ENCODE assay signal across 1 cellular context in the genomic region with DNA sequence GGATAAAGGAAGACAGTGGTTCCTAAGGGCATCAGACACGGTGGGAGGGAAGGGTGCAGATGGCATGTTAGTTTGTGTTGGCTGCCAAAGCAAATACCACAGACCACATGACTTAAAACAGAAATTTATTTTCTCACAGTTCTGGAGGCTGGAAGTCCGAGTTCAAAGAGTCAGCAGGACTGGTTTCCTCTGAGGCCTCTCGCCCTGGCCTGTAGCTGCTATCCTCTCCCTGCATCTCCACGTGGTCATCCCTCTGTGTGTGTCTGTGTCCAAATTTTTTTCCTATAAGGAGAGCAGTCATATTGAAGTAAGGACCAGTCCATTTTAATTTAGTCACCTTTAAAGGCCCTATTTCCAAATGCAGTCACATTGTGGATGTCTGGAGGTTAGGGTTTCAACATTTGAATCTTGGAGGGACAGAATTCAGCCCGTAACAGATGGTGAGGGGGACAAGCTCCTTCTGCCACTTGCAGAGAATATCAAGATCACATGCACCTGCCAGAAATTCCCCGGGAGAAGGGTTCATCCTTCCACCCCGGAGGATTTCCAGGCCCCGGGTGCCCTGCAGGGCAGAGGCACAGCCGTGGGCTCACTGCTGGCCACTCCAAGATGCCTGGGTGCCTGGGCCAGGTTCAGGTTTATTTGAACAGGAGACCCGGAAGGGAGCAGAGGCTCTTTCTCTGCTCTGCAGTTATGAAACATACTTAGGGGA.
TF ChIP-seq lines count a peak whose summit lies in the region.

No MANE protein-coding gene starts in this region.

TF ChIP-seq in HepG2, 621 proteins besides CTCF, POLR2A, EP300 and RAD21 (continued from another document and continues in another):
- TF ChIP-seq, protein P1, sequence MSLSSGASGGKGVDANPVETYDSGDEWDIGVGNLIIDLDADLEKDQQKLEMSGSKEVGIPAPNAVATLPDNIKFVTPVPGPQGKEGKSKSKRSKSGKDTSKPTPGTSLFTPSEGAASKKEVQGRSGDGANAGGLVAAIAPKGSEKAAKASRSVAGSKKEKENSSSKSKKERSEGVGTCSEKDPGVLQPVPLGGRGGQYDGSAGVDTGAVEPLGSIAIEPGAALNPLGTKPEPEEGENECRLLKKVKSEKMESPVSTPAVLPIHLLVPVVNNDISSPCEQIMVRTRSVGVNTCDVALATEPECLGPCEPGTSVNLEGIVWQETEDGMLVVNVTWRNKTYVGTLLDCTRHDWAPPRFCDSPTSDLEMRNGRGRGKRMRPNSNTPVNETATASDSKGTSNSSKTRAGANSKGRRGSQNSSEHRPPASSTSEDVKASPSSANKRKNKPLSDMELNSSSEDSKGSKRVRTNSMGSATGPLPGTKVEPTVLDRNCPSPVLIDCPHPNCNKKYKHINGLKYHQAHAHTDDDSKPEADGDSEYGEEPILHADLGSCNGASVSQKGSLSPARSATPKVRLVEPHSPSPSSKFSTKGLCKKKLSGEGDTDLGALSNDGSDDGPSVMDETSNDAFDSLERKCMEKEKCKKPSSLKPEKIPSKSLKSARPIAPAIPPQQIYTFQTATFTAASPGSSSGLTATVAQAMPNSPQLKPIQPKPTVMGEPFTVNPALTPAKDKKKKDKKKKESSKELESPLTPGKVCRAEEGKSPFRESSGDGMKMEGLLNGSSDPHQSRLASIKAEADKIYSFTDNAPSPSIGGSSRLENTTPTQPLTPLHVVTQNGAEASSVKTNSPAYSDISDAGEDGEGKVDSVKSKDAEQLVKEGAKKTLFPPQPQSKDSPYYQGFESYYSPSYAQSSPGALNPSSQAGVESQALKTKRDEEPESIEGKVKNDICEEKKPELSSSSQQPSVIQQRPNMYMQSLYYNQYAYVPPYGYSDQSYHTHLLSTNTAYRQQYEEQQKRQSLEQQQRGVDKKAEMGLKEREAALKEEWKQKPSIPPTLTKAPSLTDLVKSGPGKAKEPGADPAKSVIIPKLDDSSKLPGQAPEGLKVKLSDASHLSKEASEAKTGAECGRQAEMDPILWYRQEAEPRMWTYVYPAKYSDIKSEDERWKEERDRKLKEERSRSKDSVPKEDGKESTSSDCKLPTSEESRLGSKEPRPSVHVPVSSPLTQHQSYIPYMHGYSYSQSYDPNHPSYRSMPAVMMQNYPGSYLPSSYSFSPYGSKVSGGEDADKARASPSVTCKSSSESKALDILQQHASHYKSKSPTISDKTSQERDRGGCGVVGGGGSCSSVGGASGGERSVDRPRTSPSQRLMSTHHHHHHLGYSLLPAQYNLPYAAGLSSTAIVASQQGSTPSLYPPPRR (CRISPR knock-in tag; IDR thresholded peaks at IDR 0.05; ENCODE audit: borderline replicate concordance) = no peak
- TF ChIP-seq, protein P2, sequence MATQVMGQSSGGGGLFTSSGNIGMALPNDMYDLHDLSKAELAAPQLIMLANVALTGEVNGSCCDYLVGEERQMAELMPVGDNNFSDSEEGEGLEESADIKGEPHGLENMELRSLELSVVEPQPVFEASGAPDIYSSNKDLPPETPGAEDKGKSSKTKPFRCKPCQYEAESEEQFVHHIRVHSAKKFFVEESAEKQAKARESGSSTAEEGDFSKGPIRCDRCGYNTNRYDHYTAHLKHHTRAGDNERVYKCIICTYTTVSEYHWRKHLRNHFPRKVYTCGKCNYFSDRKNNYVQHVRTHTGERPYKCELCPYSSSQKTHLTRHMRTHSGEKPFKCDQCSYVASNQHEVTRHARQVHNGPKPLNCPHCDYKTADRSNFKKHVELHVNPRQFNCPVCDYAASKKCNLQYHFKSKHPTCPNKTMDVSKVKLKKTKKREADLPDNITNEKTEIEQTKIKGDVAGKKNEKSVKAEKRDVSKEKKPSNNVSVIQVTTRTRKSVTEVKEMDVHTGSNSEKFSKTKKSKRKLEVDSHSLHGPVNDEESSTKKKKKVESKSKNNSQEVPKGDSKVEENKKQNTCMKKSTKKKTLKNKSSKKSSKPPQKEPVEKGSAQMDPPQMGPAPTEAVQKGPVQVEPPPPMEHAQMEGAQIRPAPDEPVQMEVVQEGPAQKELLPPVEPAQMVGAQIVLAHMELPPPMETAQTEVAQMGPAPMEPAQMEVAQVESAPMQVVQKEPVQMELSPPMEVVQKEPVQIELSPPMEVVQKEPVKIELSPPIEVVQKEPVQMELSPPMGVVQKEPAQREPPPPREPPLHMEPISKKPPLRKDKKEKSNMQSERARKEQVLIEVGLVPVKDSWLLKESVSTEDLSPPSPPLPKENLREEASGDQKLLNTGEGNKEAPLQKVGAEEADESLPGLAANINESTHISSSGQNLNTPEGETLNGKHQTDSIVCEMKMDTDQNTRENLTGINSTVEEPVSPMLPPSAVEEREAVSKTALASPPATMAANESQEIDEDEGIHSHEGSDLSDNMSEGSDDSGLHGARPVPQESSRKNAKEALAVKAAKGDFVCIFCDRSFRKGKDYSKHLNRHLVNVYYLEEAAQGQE (IDR thresholded peaks at IDR 0.05; ENCODE audit: borderline replicate concordance in 1 of 2, low read depth in 1 of 2, low read length in 2 of 2) = no peak
- no peak for TF ChIP-seq ZNF180 (CRISPR knock-in tag; IDR thresholded peaks at IDR 0.05; ENCODE audit: borderline replicate concordance, low read depth)
- no peak for TF ChIP-seq ZNF607 (CRISPR knock-in tag; IDR thresholded peaks at IDR 0.05; ENCODE audit: borderline replicate concordance)
- TF ChIP-seq, protein P3, sequence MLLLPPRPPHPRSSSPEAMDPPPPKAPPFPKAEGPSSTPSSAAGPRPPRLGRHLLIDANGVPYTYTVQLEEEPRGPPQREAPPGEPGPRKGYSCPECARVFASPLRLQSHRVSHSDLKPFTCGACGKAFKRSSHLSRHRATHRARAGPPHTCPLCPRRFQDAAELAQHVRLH (CRISPR knock-in tag; IDR thresholded peaks at IDR 0.05; ENCODE audit: borderline replicate concordance, low read depth) = no peak
- TF ChIP-seq ZFX (CRISPR knock-in tag; IDR thresholded peaks at IDR 0.05; ENCODE audit: low read depth) = peak; percentile 57
- TF ChIP-seq PAF1 (CRISPR knock-in tag; IDR thresholded peaks at IDR 0.05) = no peak
- TF ChIP-seq ZNF782 (CRISPR knock-in tag; IDR thresholded peaks at IDR 0.05; ENCODE audit: borderline replicate concordance) = no peak
- peak; percentile 24; the same call in 1 of the 2 replicates for TF ChIP-seq FOXA3 (CRISPR knock-in tag; IDR thresholded peaks at IDR 0.05)
- TF ChIP-seq, protein P4, sequence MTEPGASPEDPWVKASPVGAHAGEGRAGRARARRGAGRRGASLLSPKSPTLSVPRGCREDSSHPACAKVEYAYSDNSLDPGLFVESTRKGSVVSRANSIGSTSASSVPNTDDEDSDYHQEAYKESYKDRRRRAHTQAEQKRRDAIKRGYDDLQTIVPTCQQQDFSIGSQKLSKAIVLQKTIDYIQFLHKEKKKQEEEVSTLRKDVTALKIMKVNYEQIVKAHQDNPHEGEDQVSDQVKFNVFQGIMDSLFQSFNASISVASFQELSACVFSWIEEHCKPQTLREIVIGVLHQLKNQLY (CRISPR knock-in tag; IDR thresholded peaks at IDR 0.05) = no peak
- TF ChIP-seq ZNF12 (CRISPR knock-in tag; IDR thresholded peaks at IDR 0.05) = 0 out of 2 replicates have a peak, but pooled peaks have one; percentile 13
- TF ChIP-seq GLI4 (CRISPR knock-in tag; IDR thresholded peaks at IDR 0.05; ENCODE audit: borderline replicate concordance) = no peak
- TF ChIP-seq JARID2 (CRISPR knock-in tag; IDR thresholded peaks at IDR 0.05; ENCODE audit: insufficient replicate concordance) = no peak
- no peak for TF ChIP-seq PCBP2 (optimal IDR thresholded peaks at IDR 0.05; ENCODE audit: low read depth, low read length, poor library complexity, severe bottlenecking)
- TF ChIP-seq, protein P5, sequence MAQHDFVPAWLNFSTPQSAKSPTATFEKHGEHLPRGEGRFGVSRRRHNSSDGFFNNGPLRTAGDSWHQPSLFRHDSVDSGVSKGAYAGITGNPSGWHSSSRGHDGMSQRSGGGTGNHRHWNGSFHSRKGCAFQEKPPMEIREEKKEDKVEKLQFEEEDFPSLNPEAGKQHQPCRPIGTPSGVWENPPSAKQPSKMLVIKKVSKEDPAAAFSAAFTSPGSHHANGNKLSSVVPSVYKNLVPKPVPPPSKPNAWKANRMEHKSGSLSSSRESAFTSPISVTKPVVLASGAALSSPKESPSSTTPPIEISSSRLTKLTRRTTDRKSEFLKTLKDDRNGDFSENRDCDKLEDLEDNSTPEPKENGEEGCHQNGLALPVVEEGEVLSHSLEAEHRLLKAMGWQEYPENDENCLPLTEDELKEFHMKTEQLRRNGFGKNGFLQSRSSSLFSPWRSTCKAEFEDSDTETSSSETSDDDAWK (CRISPR knock-in tag; IDR thresholded peaks at IDR 0.05) = no peak
- TF ChIP-seq SP1 (IDR thresholded peaks at IDR 0.05) = no peak
- no peak; the same call in 1 of the 2 replicates for TF ChIP-seq SP1 (CRISPR knock-in tag; IDR thresholded peaks at IDR 0.05)
- TF ChIP-seq TSC22D2 (CRISPR knock-in tag; IDR thresholded peaks at IDR 0.05; ENCODE audit: borderline replicate concordance) = 0 out of 2 replicates have a peak, but pooled peaks have one; percentile 43
- no peak for TF ChIP-seq ZNF616 (CRISPR knock-in tag; IDR thresholded peaks at IDR 0.05; ENCODE audit: low read depth)
- no peak for TF ChIP-seq REL (CRISPR knock-in tag; conservative IDR thresholded peaks at IDR 0.05)
- TF ChIP-seq, protein P6, sequence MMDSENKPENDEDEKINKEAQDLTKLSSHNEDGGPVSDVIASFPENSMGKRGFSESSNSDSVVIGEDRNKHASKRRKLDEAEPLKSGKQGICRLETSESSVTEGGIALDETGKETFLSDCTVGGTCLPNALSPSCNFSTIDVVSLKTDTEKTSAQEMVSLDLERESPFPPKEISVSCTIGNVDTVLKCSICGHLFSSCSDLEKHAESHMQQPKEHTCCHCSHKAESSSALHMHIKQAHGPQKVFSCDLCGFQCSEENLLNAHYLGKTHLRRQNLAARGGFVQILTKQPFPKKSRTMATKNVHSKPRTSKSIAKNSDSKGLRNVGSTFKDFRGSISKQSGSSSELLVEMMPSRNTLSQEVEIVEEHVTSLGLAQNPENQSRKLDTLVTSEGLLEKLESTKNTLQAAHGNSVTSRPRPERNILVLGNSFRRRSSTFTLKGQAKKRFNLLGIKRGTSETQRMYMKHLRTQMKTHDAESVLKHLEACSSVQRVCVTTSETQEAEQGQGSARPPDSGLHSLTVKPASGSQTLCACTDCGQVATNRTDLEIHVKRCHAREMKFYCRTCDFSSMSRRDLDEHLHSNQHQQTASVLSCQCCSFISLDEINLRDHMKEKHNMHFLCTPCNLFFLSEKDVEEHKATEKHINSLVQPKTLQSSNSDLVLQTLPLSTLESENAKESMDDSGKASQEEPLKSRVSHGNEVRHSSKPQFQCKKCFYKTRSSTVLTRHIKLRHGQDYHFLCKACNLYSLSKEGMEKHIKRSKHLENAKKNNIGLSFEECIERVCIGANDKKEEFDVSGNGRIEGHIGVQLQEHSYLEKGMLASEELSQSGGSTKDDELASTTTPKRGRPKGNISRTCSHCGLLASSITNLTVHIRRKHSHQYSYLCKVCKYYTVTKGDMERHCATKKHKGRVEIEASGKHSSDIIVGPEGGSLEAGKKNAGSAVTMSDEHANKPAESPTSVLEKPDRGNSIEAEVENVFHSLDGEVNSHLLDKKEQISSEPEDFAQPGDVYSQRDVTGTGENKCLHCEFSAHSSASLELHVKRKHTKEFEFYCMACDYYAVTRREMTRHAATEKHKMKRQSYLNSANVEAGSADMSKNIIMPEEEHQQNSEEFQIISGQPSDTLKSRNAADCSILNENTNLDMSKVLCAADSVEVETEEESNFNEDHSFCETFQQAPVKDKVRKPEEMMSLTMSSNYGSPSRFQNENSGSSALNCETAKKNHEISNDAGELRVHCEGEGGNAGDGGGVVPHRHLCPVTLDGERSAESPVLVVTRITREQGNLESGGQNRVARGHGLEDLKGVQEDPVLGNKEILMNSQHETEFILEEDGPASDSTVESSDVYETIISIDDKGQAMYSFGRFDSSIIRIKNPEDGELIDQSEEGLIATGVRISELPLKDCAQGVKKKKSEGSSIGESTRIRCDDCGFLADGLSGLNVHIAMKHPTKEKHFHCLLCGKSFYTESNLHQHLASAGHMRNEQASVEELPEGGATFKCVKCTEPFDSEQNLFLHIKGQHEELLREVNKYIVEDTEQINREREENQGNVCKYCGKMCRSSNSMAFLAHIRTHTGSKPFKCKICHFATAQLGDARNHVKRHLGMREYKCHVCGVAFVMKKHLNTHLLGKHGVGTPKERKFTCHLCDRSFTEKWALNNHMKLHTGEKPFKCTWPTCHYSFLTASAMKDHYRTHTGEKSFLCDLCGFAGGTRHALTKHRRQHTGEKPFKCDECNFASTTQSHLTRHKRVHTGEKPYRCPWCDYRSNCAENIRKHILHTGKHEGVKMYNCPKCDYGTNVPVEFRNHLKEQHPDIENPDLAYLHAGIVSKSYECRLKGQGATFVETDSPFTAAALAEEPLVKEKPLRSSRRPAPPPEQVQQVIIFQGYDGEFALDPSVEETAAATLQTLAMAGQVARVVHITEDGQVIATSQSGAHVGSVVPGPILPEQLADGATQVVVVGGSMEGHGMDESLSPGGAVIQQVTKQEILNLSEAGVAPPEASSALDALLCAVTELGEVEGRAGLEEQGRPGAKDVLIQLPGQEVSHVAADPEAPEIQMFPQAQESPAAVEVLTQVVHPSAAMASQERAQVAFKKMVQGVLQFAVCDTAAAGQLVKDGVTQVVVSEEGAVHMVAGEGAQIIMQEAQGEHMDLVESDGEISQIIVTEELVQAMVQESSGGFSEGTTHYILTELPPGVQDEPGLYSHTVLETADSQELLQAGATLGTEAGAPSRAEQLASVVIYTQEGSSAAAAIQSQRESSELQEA (CRISPR knock-in tag; IDR thresholded peaks at IDR 0.05; ENCODE audit: not compliant biosample characterization) = no peak
- TF ChIP-seq ERF (CRISPR knock-in tag; IDR thresholded peaks at IDR 0.05) = 0 out of 2 replicates have a peak, but pooled peaks have one; percentile 12
- TF ChIP-seq MXI1 (IDR thresholded peaks at IDR 0.05; ENCODE audit: borderline replicate concordance, low read depth, low read length) = no peak
- TF ChIP-seq FOXC1 (CRISPR knock-in tag; IDR thresholded peaks at IDR 0.05; ENCODE audit: borderline replicate concordance) = 0 out of 2 replicates have a peak, but pooled peaks have one; percentile 20
- TF ChIP-seq ZNF720 (CRISPR knock-in tag; IDR thresholded peaks at IDR 0.05) = peak; percentile 65; the same call in 1 of the 2 replicates
- TF ChIP-seq, protein P7, sequence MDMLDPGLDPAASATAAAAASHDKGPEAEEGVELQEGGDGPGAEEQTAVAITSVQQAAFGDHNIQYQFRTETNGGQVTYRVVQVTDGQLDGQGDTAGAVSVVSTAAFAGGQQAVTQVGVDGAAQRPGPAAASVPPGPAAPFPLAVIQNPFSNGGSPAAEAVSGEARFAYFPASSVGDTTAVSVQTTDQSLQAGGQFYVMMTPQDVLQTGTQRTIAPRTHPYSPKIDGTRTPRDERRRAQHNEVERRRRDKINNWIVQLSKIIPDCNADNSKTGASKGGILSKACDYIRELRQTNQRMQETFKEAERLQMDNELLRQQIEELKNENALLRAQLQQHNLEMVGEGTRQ (IDR thresholded peaks at IDR 0.05; ENCODE audit: low read depth, low read length) = no peak; the same call in 1 of the 2 replicates
- TF ChIP-seq, protein P7 (CRISPR knock-in tag; IDR thresholded peaks at IDR 0.05; ENCODE audit: borderline replicate concordance) = peak; percentile 54; the same call in 1 of the 2 replicates
- no peak for TF ChIP-seq ATM (IDR thresholded peaks at IDR 0.05; ENCODE audit: borderline replicate concordance)
